Comparison of ENCODE assay signal across 11 cellular contexts in genomic region chr2:25253153-25253617, GRCh38.
A peak's percentile ranks its signal among the peaks of the same experiment; 100 is the strongest.
DNase-seq lines count a peak whose midpoint lies in the region; ATAC-seq, FAIRE-seq and TF ChIP-seq lines count a peak whose summit lies in the region.
"Had no signal": no experiment of that assay in that cellular context is flagged by ENCODE, and none has a peak within 500 bp of the region (broad histone marks: within the 10 kb centered on the region; RNA-seq: fewer than 3 reads in every experiment).

No MANE protein-coding gene starts in this region.

- H2BK15ac ChIP-seq in mesenchymal stem cell (ENCODE audit: low read depth, poor library complexity, severe bottlenecking): no peak overlapping the region

- ATAC-seq in activated CD8-positive, alpha-beta memory T cell treated with anti-CD3 and anti-CD28 coated beads, Interleukin-2, amount 10 ng/mL, durations not matched to agents 7 days and 5 days: no peak
- no peak for ATAC-seq in GM12878

- H3K27me3 Mint-ChIP-seq in activated CD8-positive, alpha-beta memory T cell treated with anti-CD3 and anti-CD28 coated beads, Interleukin-2, amount 10 ng/mL, durations not matched to agents 7 days and 5 days: no peaks in the 10 kb centered on the region

- peaks cover 11% of the 10 kb centered on the region for H3K4me1 ChIP-seq in GM12878 (ENCODE audit: control insufficient read depth, insufficient read depth, low read length)
- H3K4me1 ChIP-seq in mesenchymal stem cell (ENCODE audit: control insufficient read depth, insufficient read depth, low read depth, low read length): peaks cover 30% of the 10 kb centered on the region
- H3K4me1 ChIP-seq in testis: peaks cover 22% of the 10 kb centered on the region
- H3K4me1 ChIP-seq: foreskin keratinocyte had no signal

- H3K9me3 Mint-ChIP-seq in activated CD8-positive, alpha-beta memory T cell treated with anti-CD3 and anti-CD28 coated beads, Interleukin-2, amount 10 ng/mL, durations not matched to agents 7 days and 5 days (ENCODE audit: low read depth): no peaks in the 10 kb centered on the region

- H3K4me1 Mint-ChIP-seq in activated CD8-positive, alpha-beta memory T cell treated with anti-CD3 and anti-CD28 coated beads, Interleukin-2, amount 10 ng/mL, durations not matched to agents 7 days and 5 days: peaks cover 32% of the 10 kb centered on the region

- peaks cover 21% of the 10 kb centered on the region for H3K36me3 Mint-ChIP-seq in activated CD8-positive, alpha-beta memory T cell treated with anti-CD3 and anti-CD28 coated beads, Interleukin-2, amount 10 ng/mL, durations not matched to agents 7 days and 5 days

- H2BK120ac ChIP-seq in mesenchymal stem cell (ENCODE audit: low read depth, low read length): peak overlapping the region; percentile 71

- TF ChIP-seq CTCF in GM12878 (IDR thresholded peaks at IDR 0.05 in 2 of 3, conservative IDR thresholded peaks at IDR 0.05 in 1 of 3; ENCODE audit: control insufficient read depth in 2 of 3, extremely low read depth in 1 of 3, insufficient read depth in 1 of 3, low read depth in 3 of 3, low read length in 3 of 3) (no peak), testis (IDR thresholded peaks at IDR 0.05) (no peak)

- H2BK12ac ChIP-seq in mesenchymal stem cell (ENCODE audit: low read length in 2 of 2): peak overlapping the region in 1 of 2 experiments; percentile 94

- intact Hi-C loops in GM12878 (cut with micrococcal nuclease; ENCODE audit: unreplicated experiment) (no loop called here), testis (cut with DNase I; ENCODE audit: low total_unique reads) (no loop called here)

- RAD21 ChIA-PET in GM12878 (lab: Charles Lee; ENCODE audit: unreplicated experiment): interaction anchor here (0.7 to 1.6 kb wide), 5 partner anchors 20 to 314 kb away, joined by 3 to 5 read pairs (median 4); no protein-coding TSS in a partner anchor

- no peak for DNase-seq in activated CD8-positive, alpha-beta memory T cell treated with anti-CD3 and anti-CD28 coated beads, Interleukin-2, amount 10 ng/mL, durations not matched to agents 7 days and 5 days
- no peak for DNase-seq in activated CD8-positive, alpha-beta memory T cell treated with anti-CD3 and anti-CD28 coated beads for 24 hours
- DNase-seq in GM12878 (ENCODE audit: low read depth, low spot score) (no peak), mesenchymal stem cell (no peak), testis (no peak), erythroblast (lab: John Stamatoyannopoulos, UW) (no peak), NCI-H128 (lab: John Stamatoyannopoulos, UW; ENCODE audit: unreplicated experiment) (no peak)
- no peak for DNase-seq in activated effector memory CD4-positive, alpha-beta T cell treated with Interleukin-2 at 50 U/mL for 16 hours
- DNase-seq: activated CD8-positive, alpha-beta memory T cell treated with anti-CD3 and anti-CD28 coated beads, Interleukin-2, amount 50 U/mL, for 48 hours; foreskin keratinocyte had no signal

- WGBS in GM12878 (ENCODE audit: insufficient coverage, insufficient replicate concordance, low lambda C conversion rate, missing lambda C conversion rate): 93% methylated on average over 11 of the region's 11 CpGs
- WGBS in mesenchymal stem cell: 84% methylated on average over 8 of the region's 11 CpGs
- 52 to 62% methylated on average over 11 of the region's 11 CpGs for WGBS in testis, 2 donors

- peak overlapping the region; percentile 55 for H3K27ac Mint-ChIP-seq in activated CD8-positive, alpha-beta memory T cell treated with anti-CD3 and anti-CD28 coated beads, Interleukin-2, amount 10 ng/mL, durations not matched to agents 7 days and 5 days

- H4K8ac ChIP-seq in mesenchymal stem cell (ENCODE audit: low read length): peak overlapping the region; percentile 41

- H3K9me3 ChIP-seq in GM12878 (replicated peaks; ENCODE audit: control insufficient read depth, insufficient read depth, low read length): no peaks in the 10 kb centered on the region
- no peaks in the 10 kb centered on the region for H3K9me3 ChIP-seq in mesenchymal stem cell (ENCODE audit: control insufficient read depth, low read length)
- H3K9me3 ChIP-seq in testis: no peaks in the 10 kb centered on the region

- peak overlapping the region in 1 of 2 experiments; percentile 87 for H3K4ac ChIP-seq in mesenchymal stem cell (ENCODE audit: low read depth in 1 of 2, low read length in 2 of 2)

- in situ Hi-C loops in GM12878 (cut with MboI): no loop called here

- no peak overlapping the region for H2BK5ac ChIP-seq in mesenchymal stem cell (ENCODE audit: low read depth, low read length, poor library complexity, severe bottlenecking)

- H3K27me3 ChIP-seq in GM12878 (replicated peaks in 1 of 2; ENCODE audit: control insufficient read depth in 2 of 2, insufficient read depth in 2 of 2, low read length in 1 of 2): no peaks in the 10 kb centered on the region
- H3K27me3 ChIP-seq in mesenchymal stem cell (ENCODE audit: control insufficient read depth in 1 of 2, insufficient read depth in 1 of 2, low read length in 2 of 2): no peaks in the 10 kb centered on the region
- H3K27me3 ChIP-seq in testis: no peaks in the 10 kb centered on the region
- H3K27me3 ChIP-seq: foreskin keratinocyte had no signal

- no peak overlapping the region for H3K27ac ChIP-seq in GM12878 (ENCODE audit: control insufficient read depth, insufficient read depth)
- H3K27ac ChIP-seq in mesenchymal stem cell (ENCODE audit: low read length, poor library complexity, severe bottlenecking): peak overlapping the region; percentile 83
- H3K27ac ChIP-seq in testis: peak overlapping the region; percentile 76 to 91
- H3K27ac ChIP-seq: foreskin keratinocyte had no signal

- peak overlapping the region in 1 of 2 experiments; percentile 30 for H3K14ac ChIP-seq in mesenchymal stem cell (ENCODE audit: low read length in 2 of 2)

- peaks cover 15% of the 10 kb centered on the region for H3K79me2 ChIP-seq in GM12878 (ENCODE audit: control insufficient read depth, insufficient read depth, low read length)

- peak overlapping the region; percentile 58 to 70 for H3K18ac ChIP-seq in mesenchymal stem cell (ENCODE audit: low read depth in 1 of 2, low read length in 2 of 2)

- peak overlapping the region; percentile 54 for H3K4me3 Mint-ChIP-seq in activated CD8-positive, alpha-beta memory T cell treated with anti-CD3 and anti-CD28 coated beads, Interleukin-2, amount 10 ng/mL, durations not matched to agents 7 days and 5 days

- H3K36me3 ChIP-seq in GM12878 (ENCODE audit: control insufficient read depth in 2 of 2, insufficient read depth in 2 of 2, low read length in 1 of 2) (peaks cover 0 to 3% of the 10 kb centered on the region in 2 experiments; a peak in 3 of 4 replicates), mesenchymal stem cell (ENCODE audit: control insufficient read depth in 1 of 2, insufficient read depth in 2 of 2, low read depth in 1 of 2, low read length in 2 of 2) (peaks cover 17 to 21% of the 10 kb centered on the region in 2 experiments), testis (ENCODE audit: low read depth, missing control alignments) (no peaks in the 10 kb centered on the region)

- no peak overlapping the region for H4K91ac ChIP-seq in mesenchymal stem cell (ENCODE audit: low read length)

- TF ChIP-seq EP300 in GM12878 (IDR thresholded peaks at IDR 0.05; ENCODE audit: borderline replicate concordance in 1 of 2, control insufficient read depth in 1 of 2, low read depth in 2 of 2, low read length in 2 of 2): no peak

- SMC1A ChIA-PET in GM12878 (lab: Charles Lee; ENCODE audit: uncharacterized antibody, unreplicated experiment): interaction anchor here (0.7 to 2.0 kb wide), 4 partner anchors 20 to 26 kb away, joined by 3 to 11 read pairs (median 6); no protein-coding TSS in a partner anchor

- no peak overlapping the region for H3K4me3 ChIP-seq in GM12878
- H3K4me3 ChIP-seq in mesenchymal stem cell (ENCODE audit: insufficient read depth in 1 of 2, low read depth in 1 of 2, low read length in 2 of 2): peak overlapping the region in 1 of 2 experiments; percentile 65
- peak overlapping the region in 1 of 2 donors; percentile 56 for H3K4me3 ChIP-seq in testis

- H2AFZ ChIP-seq in GM12878 (ENCODE audit: control insufficient read depth, low read depth, low read length) (no peak overlapping the region), mesenchymal stem cell (ENCODE audit: low read depth, low read length) (peak overlapping the region; percentile 19)

- BruUV-seq in GM12878 (replicated peaks; lab: Mats Ljungman, UMichigan): no TSS peak

- CTCF ChIA-PET in activated CD8-positive, alpha-beta memory T cell treated with anti-CD3 and anti-CD28 coated beads, Interleukin-2, amount 10 ng/mL, durations not matched to agents 7 days and 5 days (lab: Charles Lee): interaction anchor here (1.1 to 1.8 kb wide), 5 partner anchors 14 to 124 kb away, joined by 3 to 5 read pairs (median 4); no protein-coding TSS in a partner anchor
- CTCF ChIA-PET in GM12878 (lab: Yijun Ruan, JAX): interaction anchor here (1.0 to 1.2 kb wide), 2 partner anchors 93 to 109 kb away, joined by 3 read pairs; no protein-coding TSS in a partner anchor

- POLR2A ChIA-PET in GM12878 (lab: Charles Lee): interaction anchor here (0.6 to 1.9 kb wide), 7 partner anchors 24 to 496 kb away, joined by 3 to 6 read pairs (median 4); no protein-coding TSS in a partner anchor

- FAIRE-seq in GM12878 (lab: Jason Lieb, UNC): no peak
- FAIRE-seq: small intestine had no signal

- no peak overlapping the region for H3K4me2 ChIP-seq in GM12878 (ENCODE audit: control insufficient read depth, insufficient read depth)
- H3K4me2 ChIP-seq in mesenchymal stem cell (ENCODE audit: low read length, poor library complexity, severe bottlenecking): peak overlapping the region; percentile 69

- no peak for TF ChIP-seq RAD21 in GM12878 (IDR thresholded peaks at IDR 0.05; ENCODE audit: insufficient read depth, low read depth, low read length)

- TF ChIP-seq POLR2A in GM12878 (IDR thresholded peaks at IDR 0.05; ENCODE audit: low read depth, low read length): no peak
- no peak for TF ChIP-seq POLR2A in testis (IDR thresholded peaks at IDR 0.05)
- TF ChIP-seq POLR2A in erythroblast (IDR thresholded peaks at IDR 0.05; ENCODE audit: low read length): no peak

- H4K20me1 ChIP-seq in GM12878 (ENCODE audit: control insufficient read depth, insufficient read depth): no peaks in the 10 kb centered on the region

- H2AK5ac ChIP-seq in mesenchymal stem cell (ENCODE audit: low read length, severe bottlenecking): peak overlapping the region; percentile 77

- H3K79me1 ChIP-seq in mesenchymal stem cell (replicated peaks; ENCODE audit: low read length, poor library complexity, severe bottlenecking): peaks cover 17% of the 10 kb centered on the region

- H3K23ac ChIP-seq in mesenchymal stem cell (ENCODE audit: low read length in 2 of 2): peak overlapping the region in 1 of 2 experiments; percentile 86

- H3K9ac ChIP-seq in GM12878 (ENCODE audit: control insufficient read depth, insufficient read depth, low read length) (no peak overlapping the region), mesenchymal stem cell (ENCODE audit: low read length) (peak overlapping the region; percentile 85)

TF ChIP-seq in GM12878, 131 proteins besides CTCF, POLR2A, EP300 and RAD21 (continues in another document):
- TF ChIP-seq NR2F1 (conservative IDR thresholded peaks at IDR 0.05): 0 out of 2 replicates have a peak, but pooled peaks have one; percentile 31
